ENCODE assay signal across 1 cellular context in the genomic region with DNA sequence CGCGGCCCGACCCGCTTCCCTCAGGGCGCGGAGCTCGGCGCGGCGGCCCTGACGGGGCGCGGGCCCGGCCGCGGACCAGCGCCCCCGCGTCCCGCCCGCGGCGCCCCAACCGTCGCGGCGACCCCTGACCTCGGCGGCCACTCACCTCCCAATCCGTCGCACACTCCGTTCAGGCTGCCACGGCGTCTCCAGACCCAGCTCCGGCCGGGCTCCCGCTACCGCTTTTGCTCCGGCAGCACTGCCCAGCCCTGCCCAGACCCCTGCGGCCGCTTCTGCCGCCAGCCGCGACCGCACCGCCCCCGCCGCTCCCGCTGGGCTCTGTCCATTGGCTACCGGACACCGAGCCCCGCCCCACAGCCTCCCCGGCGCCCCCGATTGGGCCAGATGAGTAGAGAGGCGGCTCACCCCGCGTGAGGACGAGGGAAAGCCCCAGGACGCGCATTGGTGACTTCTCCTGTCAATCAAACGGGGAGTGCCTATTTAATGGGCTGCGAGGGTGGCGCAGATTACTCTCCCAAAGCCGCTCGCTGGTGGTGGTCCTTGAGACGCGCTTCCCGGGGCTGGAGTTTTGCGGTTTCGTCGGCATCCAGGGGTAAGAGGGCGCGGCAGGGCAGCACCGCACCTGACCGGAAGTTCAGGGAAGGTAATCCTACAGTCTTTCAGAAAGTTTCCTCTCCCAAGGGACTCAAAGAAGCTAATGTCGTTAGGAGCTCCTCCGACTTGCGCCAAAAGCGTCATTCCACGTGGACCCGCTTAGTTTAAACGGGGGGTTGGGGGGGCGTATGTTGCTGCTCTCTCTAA.
TF ChIP-seq lines count a peak whose summit lies in the region.

A gene with protein sequence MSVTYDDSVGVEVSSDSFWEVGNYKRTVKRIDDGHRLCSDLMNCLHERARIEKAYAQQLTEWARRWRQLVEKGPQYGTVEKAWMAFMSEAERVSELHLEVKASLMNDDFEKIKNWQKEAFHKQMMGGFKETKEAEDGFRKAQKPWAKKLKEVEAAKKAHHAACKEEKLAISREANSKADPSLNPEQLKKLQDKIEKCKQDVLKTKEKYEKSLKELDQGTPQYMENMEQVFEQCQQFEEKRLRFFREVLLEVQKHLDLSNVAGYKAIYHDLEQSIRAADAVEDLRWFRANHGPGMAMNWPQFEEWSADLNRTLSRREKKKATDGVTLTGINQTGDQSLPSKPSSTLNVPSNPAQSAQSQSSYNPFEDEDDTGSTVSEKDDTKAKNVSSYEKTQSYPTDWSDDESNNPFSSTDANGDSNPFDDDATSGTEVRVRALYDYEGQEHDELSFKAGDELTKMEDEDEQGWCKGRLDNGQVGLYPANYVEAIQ (minus strand): TSS at position 274 of the 801 bp plus-strand sequence. CDS start 103,069 bp downstream, outside the sequence.

TF ChIP-seq in K562, 482 proteins besides CTCF, POLR2A, EP300 and RAD21 (continued from another document and continues in another):
- TF ChIP-seq, protein P1, sequence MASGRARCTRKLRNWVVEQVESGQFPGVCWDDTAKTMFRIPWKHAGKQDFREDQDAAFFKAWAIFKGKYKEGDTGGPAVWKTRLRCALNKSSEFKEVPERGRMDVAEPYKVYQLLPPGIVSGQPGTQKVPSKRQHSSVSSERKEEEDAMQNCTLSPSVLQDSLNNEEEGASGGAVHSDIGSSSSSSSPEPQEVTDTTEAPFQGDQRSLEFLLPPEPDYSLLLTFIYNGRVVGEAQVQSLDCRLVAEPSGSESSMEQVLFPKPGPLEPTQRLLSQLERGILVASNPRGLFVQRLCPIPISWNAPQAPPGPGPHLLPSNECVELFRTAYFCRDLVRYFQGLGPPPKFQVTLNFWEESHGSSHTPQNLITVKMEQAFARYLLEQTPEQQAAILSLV (tag; IDR thresholded peaks at IDR 0.05): no peak
- TF ChIP-seq ZNF408 (CRISPR knock-in tag; IDR thresholded peaks at IDR 0.05; ENCODE audit: low read depth) (no peak), HEY1 (CRISPR knock-in tag; IDR thresholded peaks at IDR 0.05; ENCODE audit: borderline replicate concordance) (no peak), ESRRA (IDR thresholded peaks at IDR 0.05; ENCODE audit: borderline replicate concordance, low read depth) (peak; percentile 39; the same call in 1 of the 2 replicates), PCBP2 (IDR thresholded peaks at IDR 0.05; ENCODE audit: low read depth, low read length, poor library complexity, severe bottlenecking) (no peak), CREM (IDR thresholded peaks at IDR 0.05; ENCODE audit: low read depth) (peak; percentile 78), NUFIP1 (IDR thresholded peaks at IDR 0.05; ENCODE audit: partially characterized antibody) (no peak), ZNF696 (CRISPR knock-in tag; conservative IDR thresholded peaks at IDR 0.05) (no peak), ATF1 (CRISPR knock-in tag; IDR thresholded peaks at IDR 0.05) (no peak), ATF1 (tag; IDR thresholded peaks at IDR 0.05) (peak; percentile 85), ELF1 (tag; IDR thresholded peaks at IDR 0.05) (no peak), SMARCE1 (IDR thresholded peaks at IDR 0.05) (no peak), GABPB1 (CRISPR knock-in tag; IDR thresholded peaks at IDR 0.05) (0 out of 2 replicates have a peak, but pooled peaks have one; percentile 14), MXI1 (IDR thresholded peaks at IDR 0.05; ENCODE audit: low read depth, low read length) (no peak), MBD2 (IDR thresholded peaks at IDR 0.05; ENCODE audit: borderline replicate concordance, low read depth) (peak; percentile 93), ZNF184 (CRISPR knock-in tag; IDR thresholded peaks at IDR 0.05) (no peak), KLF1 (tag; IDR thresholded peaks at IDR 0.05) (no peak), POLR2G (IDR thresholded peaks at IDR 0.05; ENCODE audit: low read depth, low read length) (peak; percentile 99), ZNF57 (CRISPR knock-in tag; IDR thresholded peaks at IDR 0.05) (no peak), MCM5 (IDR thresholded peaks at IDR 0.05; ENCODE audit: low read depth) (no peak), ZNF146 (CRISPR knock-in tag; IDR thresholded peaks at IDR 0.05; ENCODE audit: unreplicated experiment) (no peak), MIER1 (IDR thresholded peaks at IDR 0.05; ENCODE audit: low read depth) (no peak), POLR3G (IDR thresholded peaks at IDR 0.05; ENCODE audit: extremely low read depth, insufficient read length, insufficient replicate concordance) (no peak), GTF2E2 (tag; IDR thresholded peaks at IDR 0.05) (0 out of 2 replicates have a peak, but pooled peaks have one; percentile 62), GTF2F1 (IDR thresholded peaks at IDR 0.05; ENCODE audit: low read depth, low read length) (peak; percentile 91), ZBED1 (IDR thresholded peaks at IDR 0.05) (no peak), MTA3 (IDR thresholded peaks at IDR 0.05; ENCODE audit: borderline replicate concordance) (peak; percentile 97), NCOA4 (IDR thresholded peaks at IDR 0.05; ENCODE audit: partially characterized antibody) (no peak), SREBF2 (CRISPR knock-in tag; IDR thresholded peaks at IDR 0.05) (no peak), PHB (CRISPR knock-in tag; IDR thresholded peaks at IDR 0.05) (no peak), TEAD2 (tag; IDR thresholded peaks at IDR 0.05) (no peak), ZNF384 (IDR thresholded peaks at IDR 0.05; ENCODE audit: low read depth, low read length) (no peak), HDAC3 (IDR thresholded peaks at IDR 0.05; ENCODE audit: borderline replicate concordance, partially characterized antibody) (peak; percentile 58), GABPB2 (CRISPR knock-in tag; conservative IDR thresholded peaks at IDR 0.05) (no peak), PHB2 (IDR thresholded peaks at IDR 0.05; ENCODE audit: low read depth) (no peak)
- TF ChIP-seq, protein P2, sequence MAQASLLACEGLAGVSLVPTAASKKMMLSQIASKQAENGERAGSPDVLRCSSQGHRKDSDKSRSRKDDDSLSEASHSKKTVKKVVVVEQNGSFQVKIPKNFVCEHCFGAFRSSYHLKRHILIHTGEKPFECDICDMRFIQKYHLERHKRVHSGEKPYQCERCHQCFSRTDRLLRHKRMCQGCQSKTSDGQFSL (CRISPR knock-in tag; IDR thresholded peaks at IDR 0.05): no peak
- TF ChIP-seq, protein P2 (tag; IDR thresholded peaks at IDR 0.05): no peak
- TF ChIP-seq, protein P3, sequence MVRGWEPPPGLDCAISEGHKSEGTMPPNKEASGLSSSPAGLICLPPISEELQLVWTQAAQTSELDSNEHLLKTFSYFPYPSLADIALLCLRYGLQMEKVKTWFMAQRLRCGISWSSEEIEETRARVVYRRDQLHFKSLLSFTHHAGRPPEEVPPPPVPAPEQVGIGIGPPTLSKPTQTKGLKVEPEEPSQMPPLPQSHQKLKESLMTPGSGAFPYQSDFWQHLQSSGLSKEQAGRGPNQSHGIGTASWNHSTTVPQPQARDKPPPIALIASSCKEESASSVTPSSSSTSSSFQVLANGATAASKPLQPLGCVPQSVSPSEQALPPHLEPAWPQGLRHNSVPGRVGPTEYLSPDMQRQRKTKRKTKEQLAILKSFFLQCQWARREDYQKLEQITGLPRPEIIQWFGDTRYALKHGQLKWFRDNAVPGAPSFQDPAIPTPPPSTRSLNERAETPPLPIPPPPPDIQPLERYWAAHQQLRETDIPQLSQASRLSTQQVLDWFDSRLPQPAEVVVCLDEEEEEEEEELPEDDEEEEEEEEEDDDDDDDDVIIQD (CRISPR knock-in tag; IDR thresholded peaks at IDR 0.05): no peak
- TF ChIP-seq, protein P4, sequence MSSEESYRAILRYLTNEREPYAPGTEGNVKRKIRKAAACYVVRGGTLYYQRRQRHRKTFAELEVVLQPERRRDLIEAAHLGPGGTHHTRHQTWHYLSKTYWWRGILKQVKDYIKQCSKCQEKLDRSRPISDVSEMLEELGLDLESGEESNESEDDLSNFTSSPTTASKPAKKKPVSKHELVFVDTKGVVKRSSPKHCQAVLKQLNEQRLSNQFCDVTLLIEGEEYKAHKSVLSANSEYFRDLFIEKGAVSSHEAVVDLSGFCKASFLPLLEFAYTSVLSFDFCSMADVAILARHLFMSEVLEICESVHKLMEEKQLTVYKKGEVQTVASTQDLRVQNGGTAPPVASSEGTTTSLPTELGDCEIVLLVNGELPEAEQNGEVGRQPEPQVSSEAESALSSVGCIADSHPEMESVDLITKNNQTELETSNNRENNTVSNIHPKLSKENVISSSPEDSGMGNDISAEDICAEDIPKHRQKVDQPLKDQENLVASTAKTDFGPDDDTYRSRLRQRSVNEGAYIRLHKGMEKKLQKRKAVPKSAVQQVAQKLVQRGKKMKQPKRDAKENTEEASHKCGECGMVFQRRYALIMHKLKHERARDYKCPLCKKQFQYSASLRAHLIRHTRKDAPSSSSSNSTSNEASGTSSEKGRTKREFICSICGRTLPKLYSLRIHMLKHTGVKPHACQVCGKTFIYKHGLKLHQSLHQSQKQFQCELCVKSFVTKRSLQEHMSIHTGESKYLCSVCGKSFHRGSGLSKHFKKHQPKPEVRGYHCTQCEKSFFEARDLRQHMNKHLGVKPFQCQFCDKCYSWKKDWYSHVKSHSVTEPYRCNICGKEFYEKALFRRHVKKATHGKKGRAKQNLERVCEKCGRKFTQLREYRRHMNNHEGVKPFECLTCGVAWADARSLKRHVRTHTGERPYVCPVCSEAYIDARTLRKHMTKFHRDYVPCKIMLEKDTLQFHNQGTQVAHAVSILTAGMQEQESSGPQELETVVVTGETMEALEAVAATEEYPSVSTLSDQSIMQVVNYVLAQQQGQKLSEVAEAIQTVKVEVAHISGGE (CRISPR knock-in tag; IDR thresholded peaks at IDR 0.05): no peak
- TF ChIP-seq, protein P5, sequence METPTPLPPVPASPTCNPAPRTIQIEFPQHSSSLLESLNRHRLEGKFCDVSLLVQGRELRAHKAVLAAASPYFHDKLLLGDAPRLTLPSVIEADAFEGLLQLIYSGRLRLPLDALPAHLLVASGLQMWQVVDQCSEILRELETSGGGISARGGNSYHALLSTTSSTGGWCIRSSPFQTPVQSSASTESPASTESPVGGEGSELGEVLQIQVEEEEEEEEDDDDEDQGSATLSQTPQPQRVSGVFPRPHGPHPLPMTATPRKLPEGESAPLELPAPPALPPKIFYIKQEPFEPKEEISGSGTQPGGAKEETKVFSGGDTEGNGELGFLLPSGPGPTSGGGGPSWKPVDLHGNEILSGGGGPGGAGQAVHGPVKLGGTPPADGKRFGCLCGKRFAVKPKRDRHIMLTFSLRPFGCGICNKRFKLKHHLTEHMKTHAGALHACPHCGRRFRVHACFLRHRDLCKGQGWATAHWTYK (CRISPR knock-in tag; IDR thresholded peaks at IDR 0.05): no peak
- TF ChIP-seq, protein P6, sequence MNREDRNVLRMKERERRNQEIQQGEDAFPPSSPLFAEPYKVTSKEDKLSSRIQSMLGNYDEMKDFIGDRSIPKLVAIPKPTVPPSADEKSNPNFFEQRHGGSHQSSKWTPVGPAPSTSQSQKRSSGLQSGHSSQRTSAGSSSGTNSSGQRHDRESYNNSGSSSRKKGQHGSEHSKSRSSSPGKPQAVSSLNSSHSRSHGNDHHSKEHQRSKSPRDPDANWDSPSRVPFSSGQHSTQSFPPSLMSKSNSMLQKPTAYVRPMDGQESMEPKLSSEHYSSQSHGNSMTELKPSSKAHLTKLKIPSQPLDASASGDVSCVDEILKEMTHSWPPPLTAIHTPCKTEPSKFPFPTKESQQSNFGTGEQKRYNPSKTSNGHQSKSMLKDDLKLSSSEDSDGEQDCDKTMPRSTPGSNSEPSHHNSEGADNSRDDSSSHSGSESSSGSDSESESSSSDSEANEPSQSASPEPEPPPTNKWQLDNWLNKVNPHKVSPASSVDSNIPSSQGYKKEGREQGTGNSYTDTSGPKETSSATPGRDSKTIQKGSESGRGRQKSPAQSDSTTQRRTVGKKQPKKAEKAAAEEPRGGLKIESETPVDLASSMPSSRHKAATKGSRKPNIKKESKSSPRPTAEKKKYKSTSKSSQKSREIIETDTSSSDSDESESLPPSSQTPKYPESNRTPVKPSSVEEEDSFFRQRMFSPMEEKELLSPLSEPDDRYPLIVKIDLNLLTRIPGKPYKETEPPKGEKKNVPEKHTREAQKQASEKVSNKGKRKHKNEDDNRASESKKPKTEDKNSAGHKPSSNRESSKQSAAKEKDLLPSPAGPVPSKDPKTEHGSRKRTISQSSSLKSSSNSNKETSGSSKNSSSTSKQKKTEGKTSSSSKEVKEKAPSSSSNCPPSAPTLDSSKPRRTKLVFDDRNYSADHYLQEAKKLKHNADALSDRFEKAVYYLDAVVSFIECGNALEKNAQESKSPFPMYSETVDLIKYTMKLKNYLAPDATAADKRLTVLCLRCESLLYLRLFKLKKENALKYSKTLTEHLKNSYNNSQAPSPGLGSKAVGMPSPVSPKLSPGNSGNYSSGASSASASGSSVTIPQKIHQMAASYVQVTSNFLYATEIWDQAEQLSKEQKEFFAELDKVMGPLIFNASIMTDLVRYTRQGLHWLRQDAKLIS (CRISPR knock-in tag; IDR thresholded peaks at IDR 0.05): no peak
- TF ChIP-seq, protein P7, sequence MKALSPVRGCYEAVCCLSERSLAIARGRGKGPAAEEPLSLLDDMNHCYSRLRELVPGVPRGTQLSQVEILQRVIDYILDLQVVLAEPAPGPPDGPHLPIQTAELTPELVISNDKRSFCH (CRISPR knock-in tag; IDR thresholded peaks at IDR 0.05): no peak
- TF ChIP-seq, protein P7 (tag; IDR thresholded peaks at IDR 0.05): 0 out of 2 replicates have a peak, but pooled peaks have one; percentile 39
- TF ChIP-seq, protein P8, sequence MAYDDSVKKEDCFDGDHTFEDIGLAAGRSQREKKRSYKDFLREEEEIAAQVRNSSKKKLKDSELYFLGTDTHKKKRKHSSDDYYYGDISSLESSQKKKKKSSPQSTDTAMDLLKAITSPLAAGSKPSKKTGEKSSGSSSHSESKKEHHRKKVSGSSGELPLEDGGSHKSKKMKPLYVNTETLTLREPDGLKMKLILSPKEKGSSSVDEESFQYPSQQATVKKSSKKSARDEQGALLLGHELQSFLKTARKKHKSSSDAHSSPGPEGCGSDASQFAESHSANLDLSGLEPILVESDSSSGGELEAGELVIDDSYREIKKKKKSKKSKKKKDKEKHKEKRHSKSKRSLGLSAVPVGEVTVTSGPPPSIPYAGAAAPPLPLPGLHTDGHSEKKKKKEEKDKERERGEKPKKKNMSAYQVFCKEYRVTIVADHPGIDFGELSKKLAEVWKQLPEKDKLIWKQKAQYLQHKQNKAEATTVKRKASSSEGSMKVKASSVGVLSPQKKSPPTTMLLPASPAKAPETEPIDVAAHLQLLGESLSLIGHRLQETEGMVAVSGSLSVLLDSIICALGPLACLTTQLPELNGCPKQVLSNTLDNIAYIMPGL (CRISPR knock-in tag; IDR thresholded peaks at IDR 0.05): no peak
- TF ChIP-seq, protein P9, sequence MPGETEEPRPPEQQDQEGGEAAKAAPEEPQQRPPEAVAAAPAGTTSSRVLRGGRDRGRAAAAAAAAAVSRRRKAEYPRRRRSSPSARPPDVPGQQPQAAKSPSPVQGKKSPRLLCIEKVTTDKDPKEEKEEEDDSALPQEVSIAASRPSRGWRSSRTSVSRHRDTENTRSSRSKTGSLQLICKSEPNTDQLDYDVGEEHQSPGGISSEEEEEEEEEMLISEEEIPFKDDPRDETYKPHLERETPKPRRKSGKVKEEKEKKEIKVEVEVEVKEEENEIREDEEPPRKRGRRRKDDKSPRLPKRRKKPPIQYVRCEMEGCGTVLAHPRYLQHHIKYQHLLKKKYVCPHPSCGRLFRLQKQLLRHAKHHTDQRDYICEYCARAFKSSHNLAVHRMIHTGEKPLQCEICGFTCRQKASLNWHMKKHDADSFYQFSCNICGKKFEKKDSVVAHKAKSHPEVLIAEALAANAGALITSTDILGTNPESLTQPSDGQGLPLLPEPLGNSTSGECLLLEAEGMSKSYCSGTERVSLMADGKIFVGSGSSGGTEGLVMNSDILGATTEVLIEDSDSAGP (CRISPR knock-in tag; IDR thresholded peaks at IDR 0.05): no peak
